17 cellular contexts compared by ENCODE assay signal in genomic region chr11:114102993-114103896, GRCh38. TPM values are rescaled to one million over a fixed set of nuclear protein-coding genes. Genes with fewer than 3 reads are reported as not detected.
DNase-seq lines count a peak whose midpoint lies in the region; ATAC-seq and TF ChIP-seq lines count a peak whose summit lies in the region.
"Had no signal": no experiment of that assay in that cellular context is flagged by ENCODE, and none has a peak within 500 bp of the region (broad histone marks: within the 10 kb centered on the region; RNA-seq: fewer than 3 reads in every experiment).

No MANE protein-coding gene starts in this region.

- no peaks in the 10 kb centered on the region for H3K27me3 ChIP-seq in tibial artery
- H3K27me3 ChIP-seq: right atrium auricular region, upper lobe of left lung had no signal

- no peak for DNase-seq in activated naive CD4-positive, alpha-beta T cell treated with anti-CD3 and anti-CD28 coated beads, Interleukin-2, amount 50 U/mL, for 16 hours
- DNase-seq in activated T-helper 1 cell treated with anti-CD3 and anti-CD28 coated beads, Interleukin-12 subunit alpha, Interleukin-12 subunit beta, Interleukin-2, Interleukin-4 antibody, amounts not matched to agents 30 ng/mL and 10 ng/mL and 1 ng/mL, durations not matched to agents 14 hours and 24 hours and 36 hours (ENCODE audit: low spot score): no peak
- peak; percentile 21 for DNase-seq in naive B cell
- no peak for DNase-seq in tibial artery
- DNase-seq in NCI-H226: no peak
- DNase-seq in posterior vena cava (ENCODE audit: low spot score): no peak
- DNase-seq: foreskin fibroblast; Kasumi-1; left ventricle myocardium superior; NCI-H1694; NCI-H510A; stimulated activated CD4-positive, alpha-beta T cell treated with anti-CD3 and anti-CD28 coated beads, Interleukin-1b, Interleukin-23, amount 100 ng/mL, for 48 hours; stimulated activated CD8-positive, alpha-beta memory T cell treated with anti-CD3 and anti-CD28 coated beads, Interleukin-4, amount 100 ng/mL, for 48 hours had no signal

- no peak for TF ChIP-seq CTCF in tibial artery (IDR thresholded peaks at IDR 0.05)

- H3K27ac ChIP-seq in tibial artery: peak overlapping the region; percentile 51 to 72

- peaks cover 69% of the 10 kb centered on the region for H3K4me1 Mint-ChIP-seq in activated naive CD4-positive, alpha-beta T cell treated with anti-CD3 and anti-CD28 coated beads, Interleukin-2, amount 50 U/mL, for 24 hours
- H3K4me1 Mint-ChIP-seq in activated T-helper 1 cell treated with anti-CD3 and anti-CD28 coated beads, Interleukin-12 subunit alpha, Interleukin-12 subunit beta, Interleukin-2, Interleukin-4 antibody, amounts not matched to agents 30 ng/mL and 10 ng/mL and 1 ng/mL, durations not matched to agents 14 hours and 24 hours and 36 hours (ENCODE audit: low read depth): peaks cover 20% of the 10 kb centered on the region
- peaks cover 25 to 56% (median 34%) of the 10 kb centered on the region in 3 donors for H3K4me1 Mint-ChIP-seq in naive B cell

- peak overlapping the region; percentile 65 for H3K4me3 Mint-ChIP-seq in activated naive CD4-positive, alpha-beta T cell treated with anti-CD3 and anti-CD28 coated beads, Interleukin-2, amount 50 U/mL, for 24 hours
- peak overlapping the region; percentile 28 for H3K4me3 Mint-ChIP-seq in activated T-helper 1 cell treated with anti-CD3 and anti-CD28 coated beads, Interleukin-12 subunit alpha, Interleukin-12 subunit beta, Interleukin-2, Interleukin-4 antibody, amounts not matched to agents 30 ng/mL and 10 ng/mL and 1 ng/mL, durations not matched to agents 14 hours and 24 hours and 36 hours
- peak overlapping the region in 5 of 8 donors; percentile 27 to 64 (median 50) for H3K4me3 Mint-ChIP-seq in naive B cell

- H3K4me1 ChIP-seq in tibial artery: peaks cover 4 to 100% (median 92%) of the 10 kb centered on the region in 4 donors

- H3K27me3 Mint-ChIP-seq in activated naive CD4-positive, alpha-beta T cell treated with anti-CD3 and anti-CD28 coated beads, Interleukin-2, amount 50 U/mL, for 24 hours: no peaks in the 10 kb centered on the region
- H3K27me3 Mint-ChIP-seq in activated T-helper 1 cell treated with anti-CD3 and anti-CD28 coated beads, Interleukin-12 subunit alpha, Interleukin-12 subunit beta, Interleukin-2, Interleukin-4 antibody, amounts not matched to agents 30 ng/mL and 10 ng/mL and 1 ng/mL, durations not matched to agents 14 hours and 24 hours and 36 hours (ENCODE audit: insufficient read depth): peaks cover 12% of the 10 kb centered on the region
- H3K27me3 Mint-ChIP-seq in naive B cell: peaks cover 0 to 5% (median 0%) of the 10 kb centered on the region in 3 donors

- peak overlapping the region; percentile 41 for H3K27ac Mint-ChIP-seq in activated naive CD4-positive, alpha-beta T cell treated with anti-CD3 and anti-CD28 coated beads, Interleukin-2, amount 50 U/mL, for 24 hours
- H3K27ac Mint-ChIP-seq in activated T-helper 1 cell treated with anti-CD3 and anti-CD28 coated beads, Interleukin-12 subunit alpha, Interleukin-12 subunit beta, Interleukin-2, Interleukin-4 antibody, amounts not matched to agents 30 ng/mL and 10 ng/mL and 1 ng/mL, durations not matched to agents 14 hours and 24 hours and 36 hours: peak overlapping the region; percentile 11
- peak overlapping the region; percentile 54 to 92 (median 77) for H3K27ac Mint-ChIP-seq in naive B cell

- ATAC-seq in naive B cell (ENCODE audit: low read depth in 2 of 2): peak; percentile 60 to 67
- ATAC-seq in HG02840 (IDR thresholded peaks at IDR 0.05; ENCODE audit: low FRiP score, unreplicated experiment): no peak

- H3K36me3 Mint-ChIP-seq in activated naive CD4-positive, alpha-beta T cell treated with anti-CD3 and anti-CD28 coated beads, Interleukin-2, amount 50 U/mL, for 24 hours: no peaks in the 10 kb centered on the region
- no peaks in the 10 kb centered on the region for H3K36me3 Mint-ChIP-seq in activated T-helper 1 cell treated with anti-CD3 and anti-CD28 coated beads, Interleukin-12 subunit alpha, Interleukin-12 subunit beta, Interleukin-2, Interleukin-4 antibody, amounts not matched to agents 30 ng/mL and 10 ng/mL and 1 ng/mL, durations not matched to agents 14 hours and 24 hours and 36 hours (ENCODE audit: low read depth)
- H3K36me3 Mint-ChIP-seq in naive B cell: peaks cover 0 to 8% of the 10 kb centered on the region in 2 donors

- peaks cover 42 to 74% (median 43%) of the 10 kb centered on the region in 3 donors for H3K36me3 ChIP-seq in tibial artery

- peak overlapping the region in 1 of 2 donors; percentile 6 for H3K4me3 ChIP-seq in tibial artery
- H3K4me3 ChIP-seq: right atrium auricular region, upper lobe of left lung had no signal

- H3K9me3 ChIP-seq in tibial artery: no peaks in the 10 kb centered on the region
- H3K9me3 ChIP-seq: right atrium auricular region, upper lobe of left lung had no signal

- H3K9me3 Mint-ChIP-seq in activated naive CD4-positive, alpha-beta T cell treated with anti-CD3 and anti-CD28 coated beads, Interleukin-2, amount 50 U/mL, for 24 hours: no peaks in the 10 kb centered on the region
- no peaks in the 10 kb centered on the region for H3K9me3 Mint-ChIP-seq in activated T-helper 1 cell treated with anti-CD3 and anti-CD28 coated beads, Interleukin-12 subunit alpha, Interleukin-12 subunit beta, Interleukin-2, Interleukin-4 antibody, amounts not matched to agents 30 ng/mL and 10 ng/mL and 1 ng/mL, durations not matched to agents 14 hours and 24 hours and 36 hours
- H3K9me3 Mint-ChIP-seq in naive B cell: no peaks in the 10 kb centered on the region

- intact Hi-C loops in activated T-helper 1 cell treated with anti-CD3 and anti-CD28 coated beads, Interleukin-12 subunit alpha, Interleukin-12 subunit beta, Interleukin-2, Interleukin-4 antibody, amounts not matched to agents 30 ng/mL and 10 ng/mL and 1 ng/mL, durations not matched to agents 14 hours and 24 hours and 36 hours (cut with micrococcal nuclease): loop anchor here (5.0 kb wide), 1 partner anchor 79 kb away; no protein-coding TSS in a partner anchor
- intact Hi-C loops in tibial artery (cut with DNase I; ENCODE audit: low total_unique reads) (no loop called here), posterior vena cava (cut with DNase I) (no loop called here)

RNA-seq across cellular contexts. Expression of gene ZBTB16, which starts 43.7 kb away (rescaled TPM):
- 3.4 and 3.9 TPM in 2 replicates for total RNA-seq in activated T-helper 1 cell treated with anti-CD3 and anti-CD28 coated beads, Interleukin-12 subunit alpha, Interleukin-12 subunit beta, Interleukin-2, Interleukin-4 antibody, amounts not matched to agents 30 ng/mL and 10 ng/mL and 1 ng/mL, durations not matched to agents 14 hours and 24 hours and 36 hours
- polyA plus RNA-seq in naive B cell (ENCODE audit: low read depth in 6 of 6): 100 to 1,000 TPM in 2 of 6 donors, 10 to 100 TPM in 3, 1 to 10 TPM in 1; 10.0 to 178 (median 50.5) TPM
- total RNA-seq in posterior vena cava: 100 to 1,000 TPM; 188 to 208 TPM

Comparison
In these comparisons a context has a peak if more than half of its experiments do, and no peak if none do; other contexts are left out.
1. H3K27ac Mint-ChIP-seq: peak in every context shown above with its lines; median percentile 77 in naive B cell; 41 in activated naive CD4-positive, alpha-beta T cell treated with anti-CD3 and anti-CD28 coated beads, Interleukin-2, amount 50 U/mL, for 24 hours; 11 in activated T-helper 1 cell treated with anti-CD3 and anti-CD28 coated beads, Interleukin-12 subunit alpha, Interleukin-12 subunit beta, Interleukin-2, Interleukin-4 antibody, amounts not matched to agents 30 ng/mL and 10 ng/mL and 1 ng/mL, durations not matched to agents 14 hours and 24 hours and 36 hours.
2. RNA of gene ZBTB16, which starts 43.7 kb away (total RNA-seq): 188 to 208 TPM in posterior vena cava; 3.4 to 3.9 TPM in activated T-helper 1 cell treated with anti-CD3 and anti-CD28 coated beads, Interleukin-12 subunit alpha, Interleukin-12 subunit beta, Interleukin-2, Interleukin-4 antibody, amounts not matched to agents 30 ng/mL and 10 ng/mL and 1 ng/mL, durations not matched to agents 14 hours and 24 hours and 36 hours; every median in the first group is over 10 times any median in the second.
3. Peak in every context shown above with its lines, with median percentiles within 50 percentile points of each other: H3K4me3 Mint-ChIP-seq.